In genomic region chr2:231228223-231228622, GRCh38 we compare ENCODE assay signal across 8 cellular contexts. TPM values are rescaled to one million over a fixed set of nuclear protein-coding genes. Genes with fewer than 3 reads are reported as not detected.
DNase-seq lines count a peak whose midpoint lies in the region; ATAC-seq lines count a peak whose summit lies in the region.

No MANE protein-coding gene starts in this region.

- ATAC-seq in GM18909 (IDR thresholded peaks at IDR 0.05; ENCODE audit: poor library complexity, unreplicated experiment) (peak; percentile 84), HG02798 (IDR thresholded peaks at IDR 0.05; ENCODE audit: poor library complexity, unreplicated experiment) (peak; percentile 84)

- DNase-seq in NCI-H2107 treated with DMSO at 0.1 percent for 48 hours (lab: John Stamatoyannopoulos, UW; ENCODE audit: unreplicated experiment) = peak; percentile 63
- peak; percentile 56 for DNase-seq in renal cortical epithelial cell (ENCODE audit: low read depth)
- no peak for DNase-seq in DMS153 treated with DMSO at 0.1 percent for 48 hours (lab: John Stamatoyannopoulos, UW; ENCODE audit: unreplicated experiment)
- no peak for DNase-seq in cerebellum (ENCODE audit: low spot score)
- no peak for DNase-seq in NCI-H1092 treated with DMSO at 0.1 percent for 48 hours (lab: John Stamatoyannopoulos, UW)
- no peak for DNase-seq in epidermal melanocyte (ENCODE audit: insufficient read length, low spot score)

RNA-seq across cellular contexts. Expression of gene ARMC9, which starts 29.8 kb away (rescaled TPM):
- total RNA-seq in renal cortical epithelial cell (27.1 and 67.8 TPM in 2 replicates), cerebellum (27.7 TPM)

Comparison
In these comparisons a context has a peak if more than half of its experiments do, and no peak if none do; other contexts are left out.
1. DNase-seq: peak in NCI-H2107 treated with DMSO at 0.1 percent for 48 hours (single experiment) and renal cortical epithelial cell (single experiment); none in DMS153 treated with DMSO at 0.1 percent for 48 hours (single experiment), cerebellum (single experiment), NCI-H1092 treated with DMSO at 0.1 percent for 48 hours (single experiment) and epidermal melanocyte (single experiment).